Comparison of ENCODE assay signal across 24 cellular contexts in the genomic region with DNA sequence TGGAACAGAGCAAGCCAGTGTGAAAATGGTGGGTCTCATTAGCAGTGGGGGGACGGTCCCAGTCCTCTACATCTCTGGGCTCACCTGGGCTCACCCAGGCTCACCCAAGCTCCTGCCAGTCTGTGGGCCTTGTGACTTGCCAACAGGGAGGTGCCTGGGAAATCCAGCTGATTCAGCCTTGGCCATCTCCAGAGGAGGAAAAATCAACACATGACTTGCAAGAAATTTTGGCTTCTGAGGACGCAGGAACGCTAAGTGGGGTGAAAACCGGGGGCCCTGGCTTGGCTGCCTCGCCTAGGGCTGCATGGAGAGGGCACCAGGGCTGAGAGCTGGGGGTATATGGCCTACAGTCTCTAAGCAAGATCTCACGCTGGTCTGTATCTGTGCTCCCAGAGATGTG. TPM values are rescaled to one million over a fixed set of nuclear protein-coding genes. Genes with fewer than 3 reads are reported as not detected.
DNase-seq lines count a peak whose midpoint lies in the region; ATAC-seq and TF ChIP-seq lines count a peak whose summit lies in the region.
"Had no signal": no experiment of that assay in that cellular context is flagged by ENCODE, and none has a peak within 500 bp of the region (broad histone marks: within the 10 kb centered on the region; RNA-seq: fewer than 3 reads in every experiment).

No MANE protein-coding gene starts in this region.

- WGBS in upper lobe of left lung, 2 donors: 67 to 86% methylated on average over 6 of the region's 6 CpGs

- no peak for TF ChIP-seq POLR2A in upper lobe of left lung (IDR thresholded peaks at IDR 0.05)

- no peak for DNase-seq in T-helper 17 cell
- no peak for DNase-seq in omental fat pad (ENCODE audit: low spot score)
- no peak for DNase-seq in upper lobe of left lung
- no peak for DNase-seq in putamen (ENCODE audit: low spot score)
- no peak for DNase-seq in NCI-H1092 treated with DMSO at 0.1 percent for 48 hours (lab: John Stamatoyannopoulos, UW)
- DNase-seq: activated B cell treated with CpG ODN at 0.5 μM for 24 hours; activated CD8-positive, alpha-beta T cell treated with anti-CD3 and anti-CD28 coated beads for 36 hours; amniotic stem cell; CD8-positive, alpha-beta memory T cell; central memory CD4-positive, alpha-beta T cell; DMS79; effector CD8-positive, alpha-beta T cell; left colon; NCI-H1436 treated with DMSO at 0.1 percent for 48 hours; NCI-H2171; NCI-H526 treated with DMSO at 0.1 percent for 48 hours; T-helper 9 cell had no signal

- ATAC-seq in T-helper 17 cell (no peak), esophagus mucosa (peak; percentile 25), omental fat pad (ENCODE audit: low FRiP score) (peak; percentile 26), upper lobe of left lung (ENCODE audit: low FRiP score in 2 of 2) (no peak), HG03025 (IDR thresholded peaks at IDR 0.05; ENCODE audit: low FRiP score, unreplicated experiment) (no peak)
- ATAC-seq: activated CD8-positive, alpha-beta T cell treated with anti-CD3 and anti-CD28 coated beads for 36 hours; left colon had no signal

- H3K4me1 ChIP-seq in upper lobe of left lung: peaks cover 37 to 60% (median 54%) of the 10 kb centered on the region in 4 donors
- H3K4me1 ChIP-seq: HAP-1 had no signal

- H3K36me3 Mint-ChIP-seq in T-helper 17 cell (ENCODE audit: low read depth): peaks cover 5% of the 10 kb centered on the region

- H3K4me3 Mint-ChIP-seq in T-helper 17 cell: no peak overlapping the region
- H3K4me3 Mint-ChIP-seq: activated B cell treated with CpG ODN at 0.5 μM for 24 hours; activated CD8-positive, alpha-beta T cell treated with anti-CD3 and anti-CD28 coated beads for 36 hours; CD8-positive, alpha-beta memory T cell had no signal

- peaks cover 0 to 26% (median 13%) of the 10 kb centered on the region in 4 donors for H3K36me3 ChIP-seq in upper lobe of left lung
- H3K36me3 ChIP-seq: HAP-1 had no signal

- H3K27me3 ChIP-seq in upper lobe of left lung: no peaks in the 10 kb centered on the region
- H3K27me3 ChIP-seq: esophagus muscularis mucosa, neutrophil, right atrium auricular region, suprapubic skin had no signal

- no peak overlapping the region for H3K4me3 ChIP-seq in upper lobe of left lung
- H3K4me3 ChIP-seq: esophagus muscularis mucosa, HAP-1, right atrium auricular region, suprapubic skin had no signal

- H3K9me3 ChIP-seq in T-helper 17 cell (ENCODE audit: control insufficient read depth, low read length, poor library complexity, severe bottlenecking): no peaks in the 10 kb centered on the region
- no peaks in the 10 kb centered on the region for H3K9me3 ChIP-seq in upper lobe of left lung
- H3K9me3 ChIP-seq: esophagus muscularis mucosa, HAP-1, neutrophil, right atrium auricular region, suprapubic skin had no signal

- H3K4me1 Mint-ChIP-seq in T-helper 17 cell: peaks cover 19% of the 10 kb centered on the region
- H3K4me1 Mint-ChIP-seq: activated B cell treated with CpG ODN at 0.5 μM for 24 hours had no signal

- H3K27me3 Mint-ChIP-seq in T-helper 17 cell: no peaks in the 10 kb centered on the region
- H3K27me3 Mint-ChIP-seq: activated B cell treated with CpG ODN at 0.5 μM for 24 hours; activated CD8-positive, alpha-beta T cell treated with anti-CD3 and anti-CD28 coated beads for 36 hours; CD8-positive, alpha-beta memory T cell had no signal

- H3K27ac Mint-ChIP-seq in T-helper 17 cell: peak overlapping the region; percentile 2
- H3K27ac Mint-ChIP-seq: activated B cell treated with CpG ODN at 0.5 μM for 24 hours; activated CD8-positive, alpha-beta T cell treated with anti-CD3 and anti-CD28 coated beads for 36 hours had no signal

- TF ChIP-seq EP300 in upper lobe of left lung (IDR thresholded peaks at IDR 0.05): no peak

- TF ChIP-seq CTCF in omental fat pad (IDR thresholded peaks at IDR 0.05): no peak
- no peak for TF ChIP-seq CTCF in upper lobe of left lung (IDR thresholded peaks at IDR 0.05)

- peak overlapping the region in 3 of 4 donors; percentile 81 to 85 (median 82) for H3K27ac ChIP-seq in upper lobe of left lung
- H3K27ac ChIP-seq: neutrophil, right atrium auricular region had no signal

RNA-seq across cellular contexts. Expression of gene VAC14, which starts 47.7 kb away (rescaled TPM):
- total RNA-seq in T-helper 17 cell: 10 to 100 TPM; 36.7 to 38.4 TPM
- total RNA-seq in esophagus mucosa: 22.0 TPM
- 10 to 100 TPM; 24.0 to 44.1 (median 35.0) TPM for total RNA-seq in omental fat pad
- total RNA-seq in upper lobe of left lung: 100 to 1,000 TPM in 2 of 6 donors, 10 to 100 TPM in 4; 39.6 to 145 (median 57.4) TPM

Comparison
In these comparisons a context has a peak if more than half of its experiments do, and no peak if none do; other contexts are left out.
1. ATAC-seq: peak in esophagus mucosa (single experiment) and omental fat pad (single experiment); none in T-helper 17 cell (single experiment), upper lobe of left lung (0 of 2) and HG03025 (single experiment).